8 cellular contexts compared by ENCODE assay signal in the genomic region with DNA sequence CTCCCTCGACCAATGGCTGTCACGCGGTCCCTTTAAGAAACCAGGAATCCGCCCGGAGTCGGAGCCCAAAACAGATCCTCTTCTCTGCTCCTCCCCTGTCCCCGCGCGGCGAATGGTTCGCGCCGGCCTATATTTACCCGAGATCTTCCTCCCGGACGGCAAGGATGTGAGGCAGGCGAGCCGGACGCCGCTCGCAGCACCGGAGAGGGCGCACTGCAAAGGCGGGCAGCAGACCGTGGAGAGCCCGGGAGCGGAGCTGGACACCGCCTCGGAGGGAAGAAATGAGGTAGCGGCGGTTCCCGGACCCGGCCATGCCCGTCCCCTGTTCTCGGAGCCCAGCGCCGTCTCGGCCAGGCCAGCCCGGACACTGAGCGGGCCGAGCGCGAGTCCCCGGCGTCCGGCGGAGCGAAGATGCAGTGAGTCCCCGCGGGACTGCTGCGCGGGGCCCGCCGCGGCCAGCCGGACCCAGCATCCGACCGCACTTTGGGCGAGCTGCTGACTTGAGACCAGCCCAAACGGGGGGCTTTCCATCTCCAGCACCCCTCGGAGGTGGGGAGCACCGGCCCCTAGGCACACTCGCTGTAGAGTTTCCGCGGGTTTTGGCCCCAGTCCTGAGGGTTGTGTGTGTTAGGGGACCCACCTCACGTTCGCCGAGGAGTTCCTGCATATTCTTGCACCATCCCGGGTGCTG. TPM values are rescaled to one million over a fixed set of nuclear protein-coding genes. Genes with fewer than 3 reads are reported as not detected.
DNase-seq lines count a peak whose midpoint lies in the region; ATAC-seq and FAIRE-seq lines count a peak whose summit lies in the region.

A gene with protein sequence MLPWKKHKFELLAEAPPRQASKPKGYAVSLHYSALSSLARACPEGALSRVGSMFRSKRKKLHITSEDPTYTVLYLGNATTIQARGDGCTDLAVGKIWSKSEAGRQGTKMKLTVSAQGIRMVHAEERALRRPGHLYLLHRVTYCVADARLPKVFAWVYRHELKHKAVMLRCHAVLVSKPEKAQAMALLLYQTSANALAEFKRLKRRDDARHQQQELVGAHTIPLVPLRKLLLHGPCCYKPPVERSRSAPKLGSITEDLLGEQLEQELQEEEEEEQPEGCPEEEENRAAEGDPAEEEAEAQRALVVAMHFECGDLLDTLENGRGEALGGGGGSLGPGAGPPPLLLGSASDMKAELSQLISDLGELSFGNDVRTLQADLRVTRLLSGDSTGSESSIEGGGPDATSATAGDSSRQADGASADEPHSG (plus strand): TSS at position 161 of the 691 bp plus-strand sequence. CDS start 944 bp downstream, outside the sequence.

- H3K4me3 ChIP-seq in NT2/D1 (ENCODE audit: insufficient read length, low read depth), result peak within 1 kb of the TSS; percentile 85

- H3K9me3 ChIP-seq in NT2/D1 (ENCODE audit: insufficient read depth, low read length), result peaks cover 7% of the 10 kb centered on the region; the same call in 1 of the 2 replicates

- peaks cover 17% of the 10 kb centered on the region for H3K4me1 ChIP-seq in NT2/D1 (ENCODE audit: insufficient read depth, insufficient read length)

- DNase-seq in ACHN (peak; percentile 79), HPDE6-E6E7 (ENCODE audit: extremely low spot score) (peak; percentile 79), NT2/D1 (ENCODE audit: low read depth, low spot score) (peak; percentile 81), mesenteric fat pad (ENCODE audit: low spot score) (peak; percentile 98)
- peak; percentile 69 for DNase-seq in activated CD8-positive, alpha-beta memory T cell treated with anti-CD3 and anti-CD28 coated beads, Interleukin-2, amount 50 U/mL, for 4 hours
- DNase-seq in stimulated activated CD8-positive, alpha-beta memory T cell treated with anti-CD3 and anti-CD28 coated beads, Interleukin-12 subunit alpha, Interleukin-12 subunit beta, amount 100 ng/mL, for 4 hours (ENCODE audit: low read depth), result peak; percentile 55

- peaks cover 30% of the 10 kb centered on the region for H3K36me3 ChIP-seq in NT2/D1 (ENCODE audit: insufficient read depth, insufficient read length, low read length)

- H3K9ac ChIP-seq in NT2/D1 (ENCODE audit: insufficient read length, low read depth), result peak within 1 kb of the TSS; percentile 96

- in situ Hi-C loops in ACHN (cut with HindIII; ENCODE audit: low pct_ligation_motif_present, low pct_unique_long_range_greater_than_20kb, low sequenced_read_pairs), result loop anchor here (25.0 kb wide), 1 partner anchor 551 kb away; no protein-coding TSS in a partner anchor

- H3K27me3 ChIP-seq in NT2/D1 (ENCODE audit: insufficient read depth, insufficient read length), result peaks cover 5% of the 10 kb centered on the region

- FAIRE-seq in endometrium (lab: Jason Lieb, UNC), result peak; percentile 53

- peak; percentile 36 for ATAC-seq in GM18868 (IDR thresholded peaks at IDR 0.05; ENCODE audit: unreplicated experiment)

RNA-seq across cellular contexts. Expression of the gene that starts here (rescaled TPM):
- 22.3 TPM for total RNA-seq in mesenteric fat pad

Comparison
In these comparisons a context has a peak if more than half of its experiments do, and no peak if none do; other contexts are left out.
1. Peak in every context shown above with its lines: DNase-seq, ATAC-seq and H3K4me3 ChIP-seq.